27 cellular contexts compared by ENCODE assay signal in genomic region chr11:105393326-105393725, GRCh38.
"Had no signal": no experiment of that assay in that cellular context is flagged by ENCODE, and none has a peak within 500 bp of the region (broad histone marks: within the 10 kb centered on the region; RNA-seq: fewer than 3 reads in every experiment).

No MANE protein-coding gene starts in this region.

- H3K36me3 Mint-ChIP-seq: immature natural killer cell; naive B cell; natural killer cell; stimulated activated effector memory CD8-positive, alpha-beta T cell treated with anti-CD3 and anti-CD28 coated beads, Interleukin-12 subunit alpha, Interleukin-12 subunit beta, amount 100 ng/mL, for 72 hours had no signal

- H3K4me1 ChIP-seq: left lung, lower lobe of right lung, right atrium auricular region, right lobe of liver, suprapubic skin, tibial artery, upper lobe of right lung had no signal

- H3K9me3 ChIP-seq: left lung, lower lobe of right lung, ovary, right atrium auricular region, right lobe of liver, suprapubic skin, thoracic aorta, tibial artery, upper lobe of right lung had no signal

- H3K9me3 Mint-ChIP-seq: naive B cell; nephron progenitor cell; stimulated activated effector memory CD8-positive, alpha-beta T cell treated with anti-CD3 and anti-CD28 coated beads, Interleukin-12 subunit alpha, Interleukin-12 subunit beta, amount 100 ng/mL, for 72 hours; stimulated activated naive CD8-positive, alpha-beta T cell treated with anti-CD3 and anti-CD28 coated beads, Interleukin-15, Interleukin-2, amounts not matched to agents 100 ng/mL and 50 ng/mL, for 24 hours had no signal

- ATAC-seq: left colon; left lung; lower lobe of right lung; natural killer cell; right lobe of liver; stimulated activated effector memory CD8-positive, alpha-beta T cell treated with anti-CD3 and anti-CD28 coated beads, Interleukin-12 subunit alpha, Interleukin-12 subunit beta, amount 100 ng/mL, for 72 hours; upper lobe of right lung had no signal

- H3K4me3 Mint-ChIP-seq: immature natural killer cell; mesothelial cell of epicardium; naive B cell; natural killer cell; nephron progenitor cell; stimulated activated effector memory CD8-positive, alpha-beta T cell treated with anti-CD3 and anti-CD28 coated beads, Interleukin-12 subunit alpha, Interleukin-12 subunit beta, amount 100 ng/mL, for 72 hours; stimulated activated naive CD8-positive, alpha-beta T cell treated with anti-CD3 and anti-CD28 coated beads, Interleukin-15, Interleukin-2, amounts not matched to agents 100 ng/mL and 50 ng/mL, for 24 hours had no signal

- H3K27ac Mint-ChIP-seq: immature natural killer cell; mesothelial cell of epicardium; naive B cell; natural killer cell; nephron progenitor cell; progenitor cell of endocrine pancreas; stimulated activated effector memory CD8-positive, alpha-beta T cell treated with anti-CD3 and anti-CD28 coated beads, Interleukin-12 subunit alpha, Interleukin-12 subunit beta, amount 100 ng/mL, for 72 hours; stimulated activated naive CD8-positive, alpha-beta T cell treated with anti-CD3 and anti-CD28 coated beads, Interleukin-15, Interleukin-2, amounts not matched to agents 100 ng/mL and 50 ng/mL, for 24 hours had no signal

- H3K27me3 Mint-ChIP-seq: naive B cell; progenitor cell of endocrine pancreas; stimulated activated naive CD8-positive, alpha-beta T cell treated with anti-CD3 and anti-CD28 coated beads, Interleukin-15, Interleukin-2, amounts not matched to agents 100 ng/mL and 50 ng/mL, for 24 hours had no signal

- H3K36me3 ChIP-seq: left lung, lower lobe of right lung, ovary, right atrium auricular region, right lobe of liver, suprapubic skin, thoracic aorta, tibial artery, upper lobe of right lung had no signal

- H3K4me1 Mint-ChIP-seq: immature natural killer cell; naive B cell; natural killer cell; nephron progenitor cell; stimulated activated effector memory CD8-positive, alpha-beta T cell treated with anti-CD3 and anti-CD28 coated beads, Interleukin-12 subunit alpha, Interleukin-12 subunit beta, amount 100 ng/mL, for 72 hours had no signal

- DNase-seq: hypothalamus; immature natural killer cell; kidney; left colon; left lung; lower lobe of right lung; mammary epithelial cell; mesenchymal stem cell; naive B cell; natural killer cell; nephron progenitor cell; ovary; right lobe of liver; stimulated activated CD4-positive, alpha-beta T cell treated with anti-CD3 and anti-CD28 coated beads, Interleukin-12 subunit alpha, Interleukin-12 subunit beta, amount 100 ng/mL, for 4 hours; stimulated activated CD4-positive, alpha-beta T cell treated with anti-CD3 and anti-CD28 coated beads, Interleukin-15, amount 100 ng/mL, for 24 hours; stimulated activated CD4-positive, alpha-beta T cell treated with anti-CD3 and anti-CD28 coated beads, Interleukin-4, amount 100 ng/mL, for 24 hours; stimulated activated naive CD4-positive, alpha-beta T cell; tibial artery; trophoblast cell; upper lobe of right lung had no signal

- H3K4me3 ChIP-seq: left lung, lower lobe of right lung, ovary, right atrium auricular region, right lobe of liver, suprapubic skin, thoracic aorta, tibial artery, upper lobe of right lung had no signal

- H3K27ac ChIP-seq: left lung, lower lobe of right lung, ovary, right atrium auricular region, right lobe of liver, suprapubic skin, thoracic aorta, tibial artery, upper lobe of right lung had no signal

- H3K27me3 ChIP-seq: left lung, ovary, right atrium auricular region, right lobe of liver, suprapubic skin, tibial artery, upper lobe of right lung had no signal
